In the genomic region with DNA sequence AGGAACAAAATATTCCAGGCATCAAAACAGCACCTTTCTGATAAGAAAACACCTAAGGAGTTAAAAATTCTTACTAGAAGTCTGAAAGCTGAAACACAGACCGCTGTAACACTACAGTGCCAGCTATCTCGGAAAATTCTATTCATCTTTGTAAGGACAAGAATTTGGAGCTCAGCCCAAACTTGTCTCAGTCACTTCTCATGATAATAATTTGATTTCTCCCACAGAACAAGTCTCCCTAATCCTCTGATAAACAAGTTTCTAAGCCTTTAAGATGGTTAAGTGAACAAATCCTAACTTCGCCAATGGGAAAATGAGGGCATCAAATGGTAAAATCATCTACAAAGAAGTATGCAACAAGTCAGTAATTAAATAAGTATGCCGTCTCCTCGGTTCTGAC, we compare ENCODE assay signal across 20 cellular contexts. TPM values are rescaled to one million over a fixed set of nuclear protein-coding genes. Genes with fewer than 3 reads are reported as not detected.
A peak's percentile ranks its signal among the peaks of the same experiment; 100 is the strongest.
DNase-seq lines count a peak whose midpoint lies in the region; ATAC-seq and TF ChIP-seq lines count a peak whose summit lies in the region.
"Had no signal": no experiment of that assay in that cellular context is flagged by ENCODE, and none has a peak within 500 bp of the region (broad histone marks: within the 10 kb centered on the region; RNA-seq: fewer than 3 reads in every experiment).

No MANE protein-coding gene starts in this region.

- H3K27me3 Mint-ChIP-seq in mesothelial cell of epicardium (ENCODE audit: low read depth) = no peaks in the 10 kb centered on the region
- H3K27me3 Mint-ChIP-seq: activated CD8-positive, alpha-beta memory T cell treated with anti-CD3 and anti-CD28 coated beads, Interleukin-2, amount 10 ng/mL, durations not matched to agents 7 days and 5 days; CD4-positive, alpha-beta memory T cell; type B pancreatic cell had no signal

- no peaks in the 10 kb centered on the region for H3K9me3 ChIP-seq in esophagus muscularis mucosa

- peaks cover 2% of the 10 kb centered on the region for H3K36me3 Mint-ChIP-seq in mesothelial cell of epicardium
- no peaks in the 10 kb centered on the region for H3K36me3 Mint-ChIP-seq in activated naive CD4-positive, alpha-beta T cell treated with anti-CD3 and anti-CD28 coated beads, Interleukin-2, amount 50 U/mL, for 72 hours
- H3K36me3 Mint-ChIP-seq: activated CD8-positive, alpha-beta memory T cell treated with anti-CD3 and anti-CD28 coated beads, Interleukin-2, amount 10 ng/mL, durations not matched to agents 7 days and 5 days; CD4-positive, alpha-beta memory T cell had no signal

- peaks cover 50 to 89% (median 68%) of the 10 kb centered on the region in 4 donors for H3K4me1 ChIP-seq in esophagus muscularis mucosa

- no peak for TF ChIP-seq POLR2A in esophagus muscularis mucosa (IDR thresholded peaks at IDR 0.05; ENCODE audit: low read depth)

- intact Hi-C loops in esophagus muscularis mucosa (cut with DNase I) = no loop called here

- H3K36me3 ChIP-seq in esophagus muscularis mucosa = no peaks in the 10 kb centered on the region

- peak overlapping the region in 3 of 4 donors; percentile 13 to 54 (median 51) for H3K27ac ChIP-seq in esophagus muscularis mucosa (replicated peaks in 1 of 4)
- H3K27ac ChIP-seq: SK-N-MC, VCaP had no signal

- no peak for ATAC-seq in activated naive CD4-positive, alpha-beta T cell treated with anti-CD3 and anti-CD28 coated beads, Interleukin-2, amount 50 U/mL, for 72 hours
- ATAC-seq: activated CD8-positive, alpha-beta memory T cell treated with anti-CD3 and anti-CD28 coated beads, Interleukin-2, amount 10 ng/mL, durations not matched to agents 7 days and 5 days had no signal

- 32% methylated on average over 5 of the region's 5 CpGs for WGBS in esophagus muscularis mucosa

- peak overlapping the region; percentile 57 for H3K27ac Mint-ChIP-seq in mesothelial cell of epicardium
- no peak overlapping the region for H3K27ac Mint-ChIP-seq in activated naive CD4-positive, alpha-beta T cell treated with anti-CD3 and anti-CD28 coated beads, Interleukin-2, amount 50 U/mL, for 72 hours
- H3K27ac Mint-ChIP-seq: activated CD4-positive, alpha-beta T cell treated with anti-CD3 and anti-CD28 coated beads, Interleukin-2, amount 10 ng/mL, durations not matched to agents 24 days and 14 days; activated CD8-positive, alpha-beta memory T cell treated with anti-CD3 and anti-CD28 coated beads, Interleukin-2, amount 10 ng/mL, durations not matched to agents 7 days and 5 days; CD4-positive, alpha-beta memory T cell; T-helper 2 cell treated with Interferon-gamma antibody and Interleukin-4, amounts not matched to agents 5 μg/mL and 100 μg/mL, for 36 hours; type B pancreatic cell had no signal

- no peak for TF ChIP-seq CTCF in esophagus muscularis mucosa (IDR thresholded peaks at IDR 0.05)
- TF ChIP-seq CTCF in mesothelial cell of epicardium (IDR thresholded peaks at IDR 0.05; ENCODE audit: unreplicated experiment) = no peak

- no peak overlapping the region for H3K4me3 ChIP-seq in esophagus muscularis mucosa
- H3K4me3 ChIP-seq: SK-N-MC had no signal

- no peak overlapping the region for H3K4me3 Mint-ChIP-seq in mesothelial cell of epicardium
- H3K4me3 Mint-ChIP-seq: activated CD4-positive, alpha-beta T cell treated with anti-CD3 and anti-CD28 coated beads, Interleukin-2, amount 10 ng/mL, durations not matched to agents 24 days and 14 days; activated CD8-positive, alpha-beta memory T cell treated with anti-CD3 and anti-CD28 coated beads, Interleukin-2, amount 10 ng/mL, durations not matched to agents 7 days and 5 days; CD4-positive, alpha-beta memory T cell; T-helper 2 cell treated with Interferon-gamma antibody and Interleukin-4, amounts not matched to agents 5 μg/mL and 100 μg/mL, for 36 hours; type B pancreatic cell had no signal

- peaks cover 63% of the 10 kb centered on the region for H3K4me1 Mint-ChIP-seq in mesothelial cell of epicardium

- H3K27me3 ChIP-seq in esophagus muscularis mucosa = no peaks in the 10 kb centered on the region

- no peaks in the 10 kb centered on the region for H3K9me3 Mint-ChIP-seq in mesothelial cell of epicardium
- no peaks in the 10 kb centered on the region for H3K9me3 Mint-ChIP-seq in activated naive CD4-positive, alpha-beta T cell treated with anti-CD3 and anti-CD28 coated beads, Interleukin-2, amount 50 U/mL, for 72 hours
- H3K9me3 Mint-ChIP-seq: activated CD4-positive, alpha-beta T cell treated with anti-CD3 and anti-CD28 coated beads, Interleukin-2, amount 10 ng/mL, durations not matched to agents 24 days and 14 days; T-helper 2 cell treated with Interferon-gamma antibody and Interleukin-4, amounts not matched to agents 5 μg/mL and 100 μg/mL, for 36 hours; type B pancreatic cell had no signal

- TF ChIP-seq EP300 in esophagus muscularis mucosa (IDR thresholded peaks at IDR 0.05) = no peak

- DNase-seq in EH (ENCODE audit: low read depth) (peak; percentile 9), NCI-H446 treated with DMSO at 0.1 percent for 48 hours (lab: John Stamatoyannopoulos, UW) (peak; percentile 22), esophagus muscularis mucosa (ENCODE audit: extremely low spot score) (no peak), mesothelial cell of epicardium (ENCODE audit: low spot score in 2 of 2, unreplicated experiment in 2 of 2) (no peak), GOT3 (lab: John Stamatoyannopoulos, UW) (no peak), cerebellar nuclear complex (lab: John Stamatoyannopoulos, UW) (no peak)
- DNase-seq in activated naive CD4-positive, alpha-beta T cell treated with anti-CD3 and anti-CD28 coated beads, Interleukin-2, amount 50 U/mL, for 72 hours (ENCODE audit: low spot score in 2 of 2) = no peak
- DNase-seq: activated CD4-positive, alpha-beta T cell treated with anti-CD3 and anti-CD28 coated beads, Interleukin-2, amount 10 ng/mL, durations not matched to agents 24 days and 14 days; activated CD8-positive, alpha-beta memory T cell treated with anti-CD3 and anti-CD28 coated beads, Interleukin-2, amount 10 ng/mL, durations not matched to agents 7 days and 5 days; activated naive CD4-positive, alpha-beta T cell treated with anti-CD3 and anti-CD28 coated beads, Interleukin-2, amount 50 U/mL, for 16 hours; aorta; CD4-positive, alpha-beta memory T cell; kidney glomerular epithelial cell; mammary epithelial cell; NCI-H146; NCI-H510A treated with DMSO at 0.1 percent for 48 hours had no signal

RNA-seq across cellular contexts. Expression of a gene that starts 59.9 kb away (rescaled TPM):
- total RNA-seq in esophagus muscularis mucosa = 10 to 100 TPM; 37.4 to 59.0 (median 43.0) TPM
- 78.7 to 82.0 TPM (median 81.4 TPM) in 3 replicates for total RNA-seq in mesothelial cell of epicardium
- 10 to 100 TPM in 1 of 2 donors, 1 to 10 TPM in 1; 4.4 to 10.8 TPM for total RNA-seq in activated naive CD4-positive, alpha-beta T cell treated with anti-CD3 and anti-CD28 coated beads, Interleukin-2, amount 50 U/mL, for 72 hours

Comparison
In these comparisons a context has a peak if more than half of its experiments do, and no peak if none do; other contexts are left out.
1. DNase-seq: peak in EH (single experiment) and NCI-H446 treated with DMSO at 0.1 percent for 48 hours (single experiment); none in esophagus muscularis mucosa (single experiment), mesothelial cell of epicardium (0 of 2), GOT3 (single experiment), activated naive CD4-positive, alpha-beta T cell treated with anti-CD3 and anti-CD28 coated beads, Interleukin-2, amount 50 U/mL, for 72 hours (0 of 2) and cerebellar nuclear complex (0 of 2).